8 cellular contexts compared by ENCODE assay signal in genomic region chr21:14063620-14064295, GRCh38.
A peak's percentile ranks its signal among the peaks of the same experiment; 100 is the strongest.
DNase-seq lines count a peak whose midpoint lies in the region; ATAC-seq, FAIRE-seq and TF ChIP-seq lines count a peak whose summit lies in the region.
"Not testable (repeated sequence)": the region's sequence is repeated elsewhere in the genome, so short reads cannot be mapped to it uniquely, and the experiment has no call there.

No MANE protein-coding gene starts in this region.

- not testable (repeated sequence) for H2BK12ac ChIP-seq in H9 (ENCODE audit: insufficient read length, low read depth, low read length); neuronal stem cell (ENCODE audit: low read length)

- H3K27me3 ChIP-seq in H9 (ENCODE audit: insufficient read depth, low read length); neuronal stem cell (ENCODE audit: control insufficient read depth in 3 of 3, insufficient read depth in 3 of 3, low read depth in 1 of 3, low read length in 3 of 3); upper lobe of right lung: not testable (repeated sequence)

- H3K27me3 Mint-ChIP-seq in H9 (ENCODE audit: low read depth); activated CD4-positive, alpha-beta T cell treated with anti-CD3 and anti-CD28 coated beads, Interleukin-2, amount 10 ng/mL, durations not matched to agents 24 days and 14 days; chondrocyte (ENCODE audit: low read depth): not testable (repeated sequence)

- H2AFZ ChIP-seq in H9 (ENCODE audit: low read length); neuronal stem cell (ENCODE audit: low read length): not testable (repeated sequence)

- not testable (repeated sequence) for H3K9ac ChIP-seq in H9 (ENCODE audit: extremely low read depth, insufficient read length, low read length); neuronal stem cell (ENCODE audit: low read depth, low read length, poor library complexity)

- H3T11ph ChIP-seq in H9 (ENCODE audit: low read length): not testable (repeated sequence)

- not testable (repeated sequence) for H3K4me1 Mint-ChIP-seq in H9; activated CD4-positive, alpha-beta T cell treated with anti-CD3 and anti-CD28 coated beads, Interleukin-2, amount 10 ng/mL, durations not matched to agents 24 days and 14 days; chondrocyte (ENCODE audit: low read depth)

- ATAC-seq in upper lobe of right lung: peak; percentile 29

- not testable (repeated sequence) for H3K79me1 ChIP-seq in H9 (ENCODE audit: insufficient read depth, low read depth, low read length, poor library complexity, severe bottlenecking); neuronal stem cell (ENCODE audit: low read depth, low read length)

- H3K4me3 ChIP-seq in iPS-11a (ENCODE audit: low read depth, low read length): peak overlapping the region; percentile 8
- not testable (repeated sequence) for H3K4me3 ChIP-seq in neuronal stem cell (ENCODE audit: low read length in 2 of 2); upper lobe of right lung

- not testable (repeated sequence) for H3K27ac ChIP-seq in H9 (ENCODE audit: insufficient read length, low read depth, low read length); neuronal stem cell (replicated peaks; ENCODE audit: low read length); upper lobe of right lung

- H3K23me2 ChIP-seq in H9 (ENCODE audit: insufficient read length, low read depth, low read length, poor library complexity, severe bottlenecking): not testable (repeated sequence)

- not testable (repeated sequence) for H2BK120ac ChIP-seq in H9 (ENCODE audit: low read depth, low read length, poor library complexity, severe bottlenecking); neuronal stem cell (ENCODE audit: low read depth, low read length)

- not testable (repeated sequence) for H3K23ac ChIP-seq in H9 (ENCODE audit: insufficient read length, low read depth, low read length); neuronal stem cell (ENCODE audit: low read depth, low read length, poor library complexity)

- not testable (repeated sequence) for H3K14ac ChIP-seq in H9 (ENCODE audit: insufficient read depth, low read length)
- H3K14ac ChIP-seq in neuronal stem cell (ENCODE audit: low read length): peak overlapping the region; percentile 8

- not testable (repeated sequence) for H3K36me3 ChIP-seq in neuronal stem cell (replicated peaks in 1 of 2; ENCODE audit: control insufficient read depth in 2 of 2, insufficient read depth in 2 of 2, low read length in 2 of 2); upper lobe of right lung

- not testable (repeated sequence) for H4K20me1 ChIP-seq in H9 (ENCODE audit: control insufficient read depth, insufficient read depth, insufficient read length)

- H3K36me3 Mint-ChIP-seq in H9 (ENCODE audit: insufficient read depth in 1 of 3, low read depth in 3 of 3); activated CD4-positive, alpha-beta T cell treated with anti-CD3 and anti-CD28 coated beads, Interleukin-2, amount 10 ng/mL, durations not matched to agents 24 days and 14 days (ENCODE audit: low read depth); chondrocyte (ENCODE audit: low read depth): not testable (repeated sequence)

- peaks cover 35 to 38% of the 10 kb centered on the region in 2 experiments for H3K9me3 Mint-ChIP-seq in H9
- not testable (repeated sequence) for H3K9me3 Mint-ChIP-seq in activated CD4-positive, alpha-beta T cell treated with anti-CD3 and anti-CD28 coated beads, Interleukin-2, amount 10 ng/mL, durations not matched to agents 24 days and 14 days; chondrocyte (ENCODE audit: low read depth)

- not testable (repeated sequence) for H3K27ac Mint-ChIP-seq in H9; activated CD4-positive, alpha-beta T cell treated with anti-CD3 and anti-CD28 coated beads, Interleukin-2, amount 10 ng/mL, durations not matched to agents 24 days and 14 days; chondrocyte (ENCODE audit: unreplicated experiment)

- H4K8ac ChIP-seq in H9 (replicated peaks; ENCODE audit: insufficient read length, low read depth, low read length); neuronal stem cell (ENCODE audit: low read depth, low read length): not testable (repeated sequence)

- H4K5ac ChIP-seq in H9 (ENCODE audit: insufficient read length, low read depth, low read length): not testable (repeated sequence)

- H3K4me3 Mint-ChIP-seq in H9; activated CD4-positive, alpha-beta T cell treated with anti-CD3 and anti-CD28 coated beads, Interleukin-2, amount 10 ng/mL, durations not matched to agents 24 days and 14 days; chondrocyte (ENCODE audit: unreplicated experiment): not testable (repeated sequence)

- H3K56ac ChIP-seq in H9 (ENCODE audit: insufficient read length, low read depth, low read length): not testable (repeated sequence)

- intact Hi-C loops in activated CD4-positive, alpha-beta T cell treated with anti-CD3 and anti-CD28 coated beads, Interleukin-2, amount 10 ng/mL, durations not matched to agents 24 days and 14 days (cut with micrococcal nuclease); upper lobe of right lung (cut with DNase I): not testable (repeated sequence)

- not testable (repeated sequence) for FAIRE-seq in RCC 7860 (lab: Jason Lieb, UNC)

- H2BK5ac ChIP-seq in H9 (ENCODE audit: insufficient read length, low read length); neuronal stem cell (ENCODE audit: low read length): not testable (repeated sequence)

- H3K79me2 ChIP-seq in H9 (ENCODE audit: insufficient read depth, low read length): not testable (repeated sequence)

- not testable (repeated sequence) for H3K9me3 ChIP-seq in H9 (ENCODE audit: control insufficient read depth, low read depth, low read length); neuronal stem cell (replicated peaks in 1 of 2; ENCODE audit: control insufficient read depth in 2 of 2, insufficient read depth in 1 of 2, low read depth in 1 of 2, low read length in 2 of 2); upper lobe of right lung

- TF ChIP-seq CTCF in H9 (conservative IDR thresholded peaks at IDR 0.05); chondrocyte (IDR thresholded peaks at IDR 0.05); upper lobe of right lung (IDR thresholded peaks at IDR 0.05): not testable (repeated sequence)

- WGBS in H9 (ENCODE audit: extremely low coverage, insufficient read length, low lambda C conversion rate): no CpG with 5 or more reads among the region's 57 CpGs
- 100% methylated on average over 1 of the region's 57 CpGs; no CpG with 5 or more reads in 1 of the 2 donors for WGBS in neuronal stem cell (ENCODE audit: extremely low coverage in 2 of 2, insufficient read length in 2 of 2, insufficient replicate concordance in 1 of 2), 2 donors

- not testable (repeated sequence) for H3K4ac ChIP-seq in H9 (ENCODE audit: low read depth, low read length); neuronal stem cell (ENCODE audit: low read length)

- H3K4me2 ChIP-seq in H9 (ENCODE audit: insufficient read depth, insufficient read length, low read length); neuronal stem cell (ENCODE audit: insufficient read depth, low read length, poor library complexity, severe bottlenecking): not testable (repeated sequence)

- H2BK15ac ChIP-seq in H9 (ENCODE audit: low read depth, low read length); neuronal stem cell (ENCODE audit: low read length): not testable (repeated sequence)

- not testable (repeated sequence) for H3K4me1 ChIP-seq in H9 (ENCODE audit: insufficient read depth, low read length); neuronal stem cell (ENCODE audit: control insufficient read depth in 2 of 2, insufficient read depth in 1 of 2, low read depth in 1 of 2, low read length in 2 of 2); upper lobe of right lung

- not testable (repeated sequence) for H4K91ac ChIP-seq in H9 (ENCODE audit: insufficient read length, low read depth, low read length); neuronal stem cell (ENCODE audit: low read depth, low read length, poor library complexity)

- not testable (repeated sequence) for H2AK5ac ChIP-seq in H9 (ENCODE audit: insufficient read length, low read length); neuronal stem cell (ENCODE audit: low read depth, low read length)

- DNase-seq in GDM1 (lab: John Stamatoyannopoulos, UW) (peak; percentile 44), H9 (peak; percentile 23), RCC 7860 (ENCODE audit: low spot score) (peak; percentile 21), chondrocyte (ENCODE audit: low spot score) (peak; percentile 83)
- DNase-seq in activated CD4-positive, alpha-beta T cell treated with anti-CD3 and anti-CD28 coated beads, Interleukin-2, amount 10 ng/mL, durations not matched to agents 24 days and 14 days: peak; percentile 37
- DNase-seq in neuronal stem cell (ENCODE audit: low spot score); upper lobe of right lung: not testable (repeated sequence)

- not testable (repeated sequence) for H2BK20ac ChIP-seq in H9 (ENCODE audit: low read depth, low read length, poor library complexity, severe bottlenecking)

- H3K18ac ChIP-seq in H9 (ENCODE audit: insufficient read length, low read depth, low read length); neuronal stem cell (ENCODE audit: low read length): not testable (repeated sequence)
